ENCODE assay signal across 11 cellular contexts in the genomic region with DNA sequence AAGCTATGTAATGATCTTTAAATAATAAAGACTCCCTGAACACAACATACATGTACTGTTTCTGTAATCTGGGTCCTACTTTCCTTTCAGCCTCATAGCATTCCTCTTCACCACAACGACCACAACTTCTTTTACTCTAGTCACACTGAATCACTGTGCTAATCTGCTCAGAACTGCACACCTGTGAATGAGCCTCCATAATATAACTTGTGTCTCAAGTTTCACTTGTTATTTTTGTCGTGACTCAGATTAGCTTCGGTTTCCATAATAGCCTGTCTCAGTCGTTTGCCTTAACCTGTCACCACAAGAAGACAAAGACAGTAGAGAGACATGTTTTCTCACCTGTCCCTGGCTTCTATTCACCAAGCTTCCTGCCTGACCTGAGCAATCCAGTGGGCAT.
DNase-seq lines count a peak whose midpoint lies in the region; ATAC-seq and TF ChIP-seq lines count a peak whose summit lies in the region.
"Had no signal": no experiment of that assay in that cellular context is flagged by ENCODE, and none has a peak within 500 bp of the region (broad histone marks: within the 10 kb centered on the region; RNA-seq: fewer than 3 reads in every experiment).

No MANE protein-coding gene starts in this region.

- peak; percentile 3 for DNase-seq in RKO (ENCODE audit: low spot score)
- DNase-seq in AG08395 (ENCODE audit: low spot score), result no peak
- no peak for DNase-seq in SK-N-DZ (ENCODE audit: low spot score)
- no peak for DNase-seq in upper lobe of right lung
- no peak for DNase-seq in T-helper 2 cell treated with Interferon-gamma antibody and Interleukin-4, amounts not matched to agents 5 μg/mL and 100 μg/mL, for 36 hours (ENCODE audit: low spot score)
- DNase-seq: NCI-H226; stimulated activated CD4-positive, alpha-beta T cell treated with anti-CD3 and anti-CD28 coated beads, Interleukin-15, amount 100 ng/mL, for 24 hours had no signal

- H3K9me3 ChIP-seq in upper lobe of right lung, result no peaks in the 10 kb centered on the region
- H3K9me3 ChIP-seq: thoracic aorta had no signal

- ATAC-seq in GM18511 (IDR thresholded peaks at IDR 0.05; ENCODE audit: unreplicated experiment) (peak; percentile 94), GM21360 (IDR thresholded peaks at IDR 0.05; ENCODE audit: unreplicated experiment) (peak; percentile 98), HG03097 (IDR thresholded peaks at IDR 0.05; ENCODE audit: low FRiP score, unreplicated experiment) (peak; percentile 87), upper lobe of right lung (no peak)

- no peaks in the 10 kb centered on the region for H3K27me3 Mint-ChIP-seq in T-helper 2 cell treated with Interferon-gamma antibody and Interleukin-4, amounts not matched to agents 5 μg/mL and 100 μg/mL, for 36 hours (ENCODE audit: low read depth)

- no peaks in the 10 kb centered on the region for H3K9me3 Mint-ChIP-seq in T-helper 2 cell treated with Interferon-gamma antibody and Interleukin-4, amounts not matched to agents 5 μg/mL and 100 μg/mL, for 36 hours

- no peaks in the 10 kb centered on the region for H3K4me1 Mint-ChIP-seq in T-helper 2 cell treated with Interferon-gamma antibody and Interleukin-4, amounts not matched to agents 5 μg/mL and 100 μg/mL, for 36 hours (ENCODE audit: low read depth)

- no peak overlapping the region for H3K4me3 Mint-ChIP-seq in T-helper 2 cell treated with Interferon-gamma antibody and Interleukin-4, amounts not matched to agents 5 μg/mL and 100 μg/mL, for 36 hours

- no peak overlapping the region for H3K27ac ChIP-seq in upper lobe of right lung
- H3K27ac ChIP-seq: thoracic aorta had no signal

- no peaks in the 10 kb centered on the region for H3K36me3 Mint-ChIP-seq in T-helper 2 cell treated with Interferon-gamma antibody and Interleukin-4, amounts not matched to agents 5 μg/mL and 100 μg/mL, for 36 hours (ENCODE audit: low read depth)

- H3K27ac Mint-ChIP-seq in T-helper 2 cell treated with Interferon-gamma antibody and Interleukin-4, amounts not matched to agents 5 μg/mL and 100 μg/mL, for 36 hours, result no peak overlapping the region

- intact Hi-C loops in upper lobe of right lung (cut with DNase I), result no loop called here

- no peaks in the 10 kb centered on the region for H3K36me3 ChIP-seq in upper lobe of right lung
- H3K36me3 ChIP-seq: thoracic aorta had no signal

- H3K4me1 ChIP-seq in upper lobe of right lung, result no peaks in the 10 kb centered on the region

- no peaks in the 10 kb centered on the region for H3K27me3 ChIP-seq in upper lobe of right lung

- TF ChIP-seq CTCF in upper lobe of right lung (IDR thresholded peaks at IDR 0.05), result no peak

- H3K4me3 ChIP-seq in upper lobe of right lung, result no peak overlapping the region
- H3K4me3 ChIP-seq: thoracic aorta had no signal
